ENCODE assay signal across 1 cellular context in genomic region chr20:44401052-44401769, GRCh38.
TF ChIP-seq lines count a peak whose summit lies in the region.

No MANE protein-coding gene starts in this region.

TF ChIP-seq in HepG2, 621 proteins besides CTCF, POLR2A, EP300 and RAD21 (continued from another document and continues in another):
- TF ChIP-seq ZNF558 (CRISPR knock-in tag; IDR thresholded peaks at IDR 0.05; ENCODE audit: borderline replicate concordance) (peak; percentile 97; the same call in 1 of the 2 replicates), SP4 (CRISPR knock-in tag; IDR thresholded peaks at IDR 0.05) (peak; percentile 73), ZNF468 (CRISPR knock-in tag; IDR thresholded peaks at IDR 0.05) (0 out of 2 replicates have a peak, but pooled peaks have one; percentile 66), ZNF451 (CRISPR knock-in tag; IDR thresholded peaks at IDR 0.05) (peak; percentile 62), ZNF577 (CRISPR knock-in tag; IDR thresholded peaks at IDR 0.05; ENCODE audit: borderline replicate concordance, low read depth) (no peak), ZSCAN22 (CRISPR knock-in tag; IDR thresholded peaks at IDR 0.05) (0 out of 2 replicates have a peak, but pooled peaks have one; percentile 72), ZNF282 (IDR thresholded peaks at IDR 0.05; ENCODE audit: partially characterized antibody) (no peak), STAT5B (CRISPR knock-in tag; IDR thresholded peaks at IDR 0.05) (peak; percentile 28; the same call in 1 of the 2 replicates), MXI1 (IDR thresholded peaks at IDR 0.05; ENCODE audit: borderline replicate concordance, low read depth, low read length) (no peak; the same call in 2 of the 3 replicates), ZNF230 (CRISPR knock-in tag; IDR thresholded peaks at IDR 0.05) (peak; percentile 72; the same call in 1 of the 2 replicates), ZNF644 (CRISPR knock-in tag; IDR thresholded peaks at IDR 0.05; ENCODE audit: low read depth) (0 out of 2 replicates have a peak, but pooled peaks have one; percentile 9), SIX4 (CRISPR knock-in tag; IDR thresholded peaks at IDR 0.05) (peak; percentile 51; the same call in 1 of the 2 replicates), ZNF547 (CRISPR knock-in tag; IDR thresholded peaks at IDR 0.05) (peak; percentile 38; the same call in 1 of the 2 replicates), HBP1 (CRISPR knock-in tag; IDR thresholded peaks at IDR 0.05; ENCODE audit: low read depth) (0 out of 2 replicates have a peak, but pooled peaks have one; percentile 71), KAT8 (CRISPR knock-in tag; IDR thresholded peaks at IDR 0.05) (peak; percentile 48; the same call in 1 of the 2 replicates), ZNF790 (CRISPR knock-in tag; IDR thresholded peaks at IDR 0.05; ENCODE audit: borderline replicate concordance) (peak; percentile 58; the same call in 1 of the 2 replicates), ZNF768 (CRISPR knock-in tag; IDR thresholded peaks at IDR 0.05) (0 out of 2 replicates have a peak, but pooled peaks have one; percentile 48), ZNF761 (CRISPR knock-in tag; conservative IDR thresholded peaks at IDR 0.05) (peak; percentile 62; the same call in 1 of the 2 replicates), ZNF749 (CRISPR knock-in tag; IDR thresholded peaks at IDR 0.05; ENCODE audit: borderline replicate concordance) (peak; percentile 71; the same call in 1 of the 2 replicates), THAP9 (CRISPR knock-in tag; IDR thresholded peaks at IDR 0.05; ENCODE audit: borderline replicate concordance) (peak; percentile 57), TFDP1 (CRISPR knock-in tag; IDR thresholded peaks at IDR 0.05; ENCODE audit: borderline replicate concordance) (peak; percentile 12; the same call in 1 of the 2 replicates), CCDC6 (CRISPR knock-in tag; IDR thresholded peaks at IDR 0.05) (0 out of 2 replicates have a peak, but pooled peaks have one; percentile 51), PCBP1 (IDR thresholded peaks at IDR 0.05; ENCODE audit: borderline replicate concordance, low read depth, low read length) (0 out of 2 replicates have a peak, but pooled peaks have one; percentile 67), NFE2L1 (CRISPR knock-in tag; IDR thresholded peaks at IDR 0.05; ENCODE audit: borderline replicate concordance) (0 out of 2 replicates have a peak, but pooled peaks have one; percentile 18), SALL1 (CRISPR knock-in tag; IDR thresholded peaks at IDR 0.05) (peak; percentile 67), MED1 (CRISPR knock-in tag; IDR thresholded peaks at IDR 0.05) (peak; percentile 64), ISL2 (CRISPR knock-in tag; IDR thresholded peaks at IDR 0.05) (peak; percentile 43; the same call in 1 of the 2 replicates), TEAD2 (CRISPR knock-in tag; IDR thresholded peaks at IDR 0.05) (no peak), SKI (IDR thresholded peaks at IDR 0.05; ENCODE audit: partially characterized antibody) (no peak), BCLAF1 (IDR thresholded peaks at IDR 0.05) (no peak), HIVEP1 (CRISPR knock-in tag; IDR thresholded peaks at IDR 0.05) (peak; percentile 56; the same call in 1 of the 2 replicates), CAMTA2 (CRISPR knock-in tag; IDR thresholded peaks at IDR 0.05; ENCODE audit: borderline replicate concordance) (no peak; the same call in none of the 2 replicates), ZFP91 (CRISPR knock-in tag; IDR thresholded peaks at IDR 0.05; ENCODE audit: borderline replicate concordance) (peak; percentile 69), SNAPC5 (CRISPR knock-in tag; IDR thresholded peaks at IDR 0.05; ENCODE audit: borderline replicate concordance) (no peak), ZNF556 (CRISPR knock-in tag; IDR thresholded peaks at IDR 0.05; ENCODE audit: borderline replicate concordance) (peak; percentile 62; the same call in 1 of the 2 replicates), ZFP37 (CRISPR knock-in tag; IDR thresholded peaks at IDR 0.05; ENCODE audit: borderline replicate concordance) (peak; percentile 49; the same call in 1 of the 2 replicates), ZBED4 (CRISPR knock-in tag; IDR thresholded peaks at IDR 0.05; ENCODE audit: borderline replicate concordance) (peak; percentile 6; the same call in 1 of the 2 replicates), ETV5 (CRISPR knock-in tag; IDR thresholded peaks at IDR 0.05; ENCODE audit: borderline replicate concordance) (no peak), POGZ (CRISPR knock-in tag; IDR thresholded peaks at IDR 0.05) (no peak), SRY (CRISPR knock-in tag; IDR thresholded peaks at IDR 0.05) (peak; percentile 93), HNRNPL (IDR thresholded peaks at IDR 0.05; ENCODE audit: low read depth, low read length) (peak; percentile 97), WIZ (CRISPR knock-in tag; IDR thresholded peaks at IDR 0.05) (no peak), GZF1 (CRISPR knock-in tag; IDR thresholded peaks at IDR 0.05) (0 out of 2 replicates have a peak, but pooled peaks have one; percentile 72), ZXDC (CRISPR knock-in tag; IDR thresholded peaks at IDR 0.05) (peak; percentile 8; the same call in 1 of the 2 replicates), KLF11 (CRISPR knock-in tag; IDR thresholded peaks at IDR 0.05) (0 out of 2 replicates have a peak, but pooled peaks have one; percentile 5), DMAP1 (CRISPR knock-in tag; IDR thresholded peaks at IDR 0.05) (peak; percentile 53; the same call in 1 of the 2 replicates), ZNF724P (CRISPR knock-in tag; IDR thresholded peaks at IDR 0.05; ENCODE audit: borderline replicate concordance) (peak; percentile 94)
